Comparison of ENCODE assay signal across 1 cellular context in the genomic region with DNA sequence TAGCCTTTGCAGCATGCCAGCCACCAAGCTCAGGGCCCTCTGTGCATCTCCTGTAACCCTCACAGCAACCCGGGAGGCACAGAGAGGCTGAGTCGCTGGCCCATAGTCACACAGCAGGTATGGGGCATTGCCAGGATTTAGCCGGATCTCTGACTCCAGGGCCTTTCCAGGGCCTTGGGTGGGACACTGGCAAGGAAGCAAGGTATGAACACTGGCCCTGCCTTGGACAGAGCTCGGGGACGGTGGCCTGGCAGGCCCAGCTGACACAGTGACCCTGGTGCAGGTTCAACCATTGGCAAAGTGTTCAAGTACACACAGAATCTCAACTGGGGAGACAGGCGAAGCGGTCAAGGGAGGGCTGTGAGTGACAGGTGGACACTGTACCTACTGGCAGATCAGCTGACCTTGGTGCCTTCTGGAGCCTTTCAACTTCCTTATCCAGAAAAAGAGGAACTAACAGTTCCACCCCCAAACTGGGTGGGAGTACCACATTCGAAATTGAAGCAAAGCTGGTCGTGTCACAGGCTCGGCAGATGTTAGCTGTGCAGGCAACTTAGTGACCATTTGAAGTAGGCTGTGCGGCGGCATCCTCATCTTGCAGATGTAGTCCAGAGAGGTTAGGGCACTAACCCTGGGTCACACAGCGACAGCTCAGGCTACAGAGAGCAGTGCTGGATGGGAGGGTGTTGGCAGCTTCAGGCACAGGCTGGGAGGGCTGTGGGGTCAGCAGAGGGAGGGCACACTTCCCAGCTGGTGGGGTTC.
TF ChIP-seq lines count a peak whose summit lies in the region.

No MANE protein-coding gene starts in this region.

TF ChIP-seq in A549, 52 proteins besides CTCF, POLR2A, EP300 and RAD21 (continued from another document):
- TF ChIP-seq ZC3H11A (IDR thresholded peaks at IDR 0.05): no peak
- no peak for TF ChIP-seq RFX5 (IDR thresholded peaks at IDR 0.05)
